ENCODE assay signal across 13 cellular contexts in the genomic region with DNA sequence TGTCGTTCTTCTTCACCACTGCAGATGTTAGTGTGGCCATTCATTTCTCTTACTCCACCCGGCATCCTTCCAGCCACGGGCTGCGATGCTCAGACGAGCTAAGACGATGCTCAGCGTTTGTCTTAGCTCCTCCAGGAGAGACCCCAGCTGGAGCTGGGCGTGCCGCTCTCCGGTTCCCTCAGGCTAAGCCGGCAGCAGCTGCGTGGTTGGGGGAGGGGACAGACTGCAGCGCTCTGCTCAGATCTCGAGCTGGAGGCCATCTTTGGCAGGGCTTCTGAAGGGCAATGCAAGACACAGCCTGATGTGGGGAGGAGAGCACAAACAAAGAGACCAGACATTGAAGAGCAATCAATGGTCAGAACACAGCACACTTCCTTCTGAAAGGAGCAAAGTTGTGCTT. TPM values are rescaled to one million over a fixed set of nuclear protein-coding genes. Genes with fewer than 3 reads are reported as not detected.
DNase-seq lines count a peak whose midpoint lies in the region; ATAC-seq lines count a peak whose summit lies in the region.
"Had no signal": no experiment of that assay in that cellular context is flagged by ENCODE, and none has a peak within 500 bp of the region (broad histone marks: within the 10 kb centered on the region; RNA-seq: fewer than 3 reads in every experiment).

No MANE protein-coding gene starts in this region.

- H3K4me1 Mint-ChIP-seq in stimulated activated naive CD8-positive, alpha-beta T cell treated with anti-CD3 and anti-CD28 coated beads, Interleukin-15, amount 100 ng/mL, for 72 hours, result peaks cover 28% of the 10 kb centered on the region

- peaks cover 5 to 9% of the 10 kb centered on the region in 2 donors for H3K9me3 Mint-ChIP-seq in stimulated activated naive CD8-positive, alpha-beta T cell treated with anti-CD3 and anti-CD28 coated beads, Interleukin-15, amount 100 ng/mL, for 72 hours

- no peak overlapping the region for H3K4me3 ChIP-seq in MG63
- H3K4me3 ChIP-seq: adrenal gland, heart left ventricle had no signal

- no peak overlapping the region for H3K27ac Mint-ChIP-seq in stimulated activated naive CD8-positive, alpha-beta T cell treated with anti-CD3 and anti-CD28 coated beads, Interleukin-15, amount 100 ng/mL, for 72 hours
- H3K27ac Mint-ChIP-seq: stimulated activated memory B cell treated with anti-CD40 and anti-IgM and Interleukin-4, amounts not matched to agents 10 μg/mL and 1 μg/mL and 100 μg/mL, for 72 hours had no signal

- DNase-seq in DMS 273 treated with DMSO at 0.1 percent for 48 hours (lab: John Stamatoyannopoulos, UW), result peak; percentile 13
- peak; percentile 79 for DNase-seq in NCI-H146 treated with DMSO at 0.1 percent for 48 hours (lab: John Stamatoyannopoulos, UW; ENCODE audit: unreplicated experiment)
- DNase-seq in SHP77 treated with DMSO at 0.1 percent for 48 hours (lab: John Stamatoyannopoulos, UW), result peak; percentile 74
- DNase-seq in islet precursor cell, result peak; percentile 82
- DNase-seq in NK-92 (lab: John Stamatoyannopoulos, UW; ENCODE audit: unreplicated experiment), result no peak
- DNase-seq in stimulated activated naive CD8-positive, alpha-beta T cell treated with anti-CD3 and anti-CD28 coated beads, Interleukin-15, amount 100 ng/mL, for 72 hours, result no peak
- DNase-seq in MG63, result no peak
- DNase-seq: heart left ventricle, right cardiac atrium had no signal

- H3K4me3 Mint-ChIP-seq in stimulated activated naive CD8-positive, alpha-beta T cell treated with anti-CD3 and anti-CD28 coated beads, Interleukin-15, amount 100 ng/mL, for 72 hours, result no peak overlapping the region
- H3K4me3 Mint-ChIP-seq: stimulated activated memory B cell treated with anti-CD40 and anti-IgM and Interleukin-4, amounts not matched to agents 10 μg/mL and 1 μg/mL and 100 μg/mL, for 72 hours had no signal

- ATAC-seq in HG03521 (IDR thresholded peaks at IDR 0.05; ENCODE audit: unreplicated experiment), result no peak
- ATAC-seq in stimulated activated naive CD8-positive, alpha-beta T cell treated with anti-CD3 and anti-CD28 coated beads, Interleukin-15, amount 100 ng/mL, for 72 hours, result no peak
- ATAC-seq: right cardiac atrium; stimulated activated memory B cell treated with anti-CD40 and anti-IgM and Interleukin-4, amounts not matched to agents 10 μg/mL and 1 μg/mL and 100 μg/mL, for 72 hours had no signal

- H3K36me3 ChIP-seq in MG63, result no peaks in the 10 kb centered on the region
- H3K36me3 ChIP-seq: adrenal gland, heart left ventricle had no signal

- H3K27me3 Mint-ChIP-seq in stimulated activated naive CD8-positive, alpha-beta T cell treated with anti-CD3 and anti-CD28 coated beads, Interleukin-15, amount 100 ng/mL, for 72 hours, result peaks cover 74% of the 10 kb centered on the region

- peaks cover 52% of the 10 kb centered on the region for H3K27me3 ChIP-seq in MG63

- H3K9me3 ChIP-seq in MG63, result peaks cover 6% of the 10 kb centered on the region
- H3K9me3 ChIP-seq: adrenal gland, heart left ventricle had no signal

RNA-seq across cellular contexts. Expression of a gene that starts 4.8 kb away (rescaled TPM):
- not detected in 2 replicates for total RNA-seq in MG63 (2014; rRNA removed; shearing (Covaris generic); ENCODE audit: low replicate concordance)
- total RNA-seq: HT-29, right cardiac atrium had no signal

RNA-seq across cellular contexts. Expression of a gene that starts 36.1 kb away (rescaled TPM):
- total RNA-seq in MG63 (2014; rRNA removed; shearing (Covaris generic); ENCODE audit: low replicate concordance), result 0.03 TPM in 1 of 2 replicates, not detected in the other
- total RNA-seq: adrenal gland, heart left ventricle, right cardiac atrium had no signal

Comparison
In these comparisons a context has a peak if more than half of its experiments do, and no peak if none do; other contexts are left out.
1. DNase-seq: peak in DMS 273 treated with DMSO at 0.1 percent for 48 hours (single experiment), NCI-H146 treated with DMSO at 0.1 percent for 48 hours (single experiment), SHP77 treated with DMSO at 0.1 percent for 48 hours (single experiment) and islet precursor cell (single experiment); none in NK-92 (single experiment), stimulated activated naive CD8-positive, alpha-beta T cell treated with anti-CD3 and anti-CD28 coated beads, Interleukin-15, amount 100 ng/mL, for 72 hours (0 of 2) and MG63 (single experiment).